In genomic region chr10:24337723-24338122, GRCh38 we compare ENCODE assay signal across 8 cellular contexts.
A peak's percentile ranks its signal among the peaks of the same experiment; 100 is the strongest.
DNase-seq lines count a peak whose midpoint lies in the region; ATAC-seq and TF ChIP-seq lines count a peak whose summit lies in the region.
"Not testable (repeated sequence)": the region's sequence is repeated elsewhere in the genome, so short reads cannot be mapped to it uniquely, and the experiment has no call there.

No MANE protein-coding gene starts in this region.

- H3K9me3 Mint-ChIP-seq in osteocyte (ENCODE audit: unreplicated experiment) = not testable (repeated sequence)

- not testable (repeated sequence) for H3K27me3 Mint-ChIP-seq in osteocyte (ENCODE audit: unreplicated experiment)

- ATAC-seq in Right ventricle myocardium superior (ENCODE audit: poor library complexity) = peak; percentile 40
- peak; percentile 51 for ATAC-seq in left ventricle myocardium superior
- peak in 1 of 4 donors; percentile 16 for ATAC-seq in psoas muscle
- ATAC-seq in thoracic aorta (ENCODE audit: insufficient number of reproducible peaks, low FRiP score, low read depth) = not testable (repeated sequence)

- H3K4me3 Mint-ChIP-seq in osteocyte (ENCODE audit: unreplicated experiment) = not testable (repeated sequence)

- not testable (repeated sequence) for H3K4me1 Mint-ChIP-seq in osteocyte (ENCODE audit: unreplicated experiment)

- H3K36me3 ChIP-seq in WERI-Rb-1; ascending aorta; psoas muscle (ENCODE audit: insufficient read depth in 1 of 2, low read depth in 1 of 2); thoracic aorta: not testable (repeated sequence)

- H3K4me1 ChIP-seq in ascending aorta = peaks cover 3 to 18% of the 10 kb centered on the region in 2 donors
- peaks cover 36% of the 10 kb centered on the region for H3K4me1 ChIP-seq in psoas muscle
- peaks cover 16 to 36% of the 10 kb centered on the region in 2 donors for H3K4me1 ChIP-seq in thoracic aorta (ENCODE audit: control insufficient read depth in 1 of 2, low read depth in 2 of 2)

- not testable (repeated sequence) for H3K36me3 Mint-ChIP-seq in osteocyte (ENCODE audit: unreplicated experiment)

- intact Hi-C loops in ascending aorta (cut with DNase I); Right ventricle myocardium superior (cut with DNase I); left ventricle myocardium superior (cut with micrococcal nuclease); psoas muscle (cut with DNase I): not testable (repeated sequence)

- not testable (repeated sequence) for DNase-seq in WERI-Rb-1; coronary artery (ENCODE audit: low spot score); Right ventricle myocardium superior; left ventricle myocardium superior; psoas muscle; thoracic aorta (ENCODE audit: low spot score)
- DNase-seq in ascending aorta (ENCODE audit: low spot score in 2 of 2) (peak in 1 of 2 donors; percentile 59), osteocyte (ENCODE audit: extremely low spot score, unreplicated experiment) (peak; percentile 56)

- not testable (repeated sequence) for H3K27ac Mint-ChIP-seq in osteocyte (ENCODE audit: unreplicated experiment)

- TF ChIP-seq CTCF in WERI-Rb-1 (IDR thresholded peaks at IDR 0.05; ENCODE audit: low read depth, low read length); ascending aorta (IDR thresholded peaks at IDR 0.05); coronary artery (IDR thresholded peaks at IDR 0.05); osteocyte (IDR thresholded peaks at IDR 0.05); psoas muscle (IDR thresholded peaks at IDR 0.05); thoracic aorta (IDR thresholded peaks at IDR 0.05): not testable (repeated sequence)

- H3K27me3 ChIP-seq in WERI-Rb-1 (ENCODE audit: insufficient read depth, low read depth, severe bottlenecking); ascending aorta; psoas muscle (ENCODE audit: insufficient read depth in 3 of 3, low read length in 2 of 3); thoracic aorta (replicated peaks; ENCODE audit: insufficient read depth): not testable (repeated sequence)

- not testable (repeated sequence) for H3K4me3 ChIP-seq in WERI-Rb-1 (ENCODE audit: low read depth, low read length); ascending aorta; coronary artery; psoas muscle; thoracic aorta

- H3K9me3 ChIP-seq in WERI-Rb-1 (ENCODE audit: severe bottlenecking); ascending aorta; psoas muscle; thoracic aorta: not testable (repeated sequence)

- WGBS in psoas muscle, 3 donors = 50 to 85% (median 59%) methylated on average over 7 of the region's 7 CpGs

- H3K27ac ChIP-seq in WERI-Rb-1 (peak overlapping the region; percentile 41), ascending aorta (peak overlapping the region; percentile 60 to 65), coronary artery (peak overlapping the region; percentile 24 to 62), psoas muscle (peak overlapping the region; percentile 39), thoracic aorta (peak overlapping the region; percentile 50 to 52)
